20 cellular contexts compared by ENCODE assay signal in the genomic region with DNA sequence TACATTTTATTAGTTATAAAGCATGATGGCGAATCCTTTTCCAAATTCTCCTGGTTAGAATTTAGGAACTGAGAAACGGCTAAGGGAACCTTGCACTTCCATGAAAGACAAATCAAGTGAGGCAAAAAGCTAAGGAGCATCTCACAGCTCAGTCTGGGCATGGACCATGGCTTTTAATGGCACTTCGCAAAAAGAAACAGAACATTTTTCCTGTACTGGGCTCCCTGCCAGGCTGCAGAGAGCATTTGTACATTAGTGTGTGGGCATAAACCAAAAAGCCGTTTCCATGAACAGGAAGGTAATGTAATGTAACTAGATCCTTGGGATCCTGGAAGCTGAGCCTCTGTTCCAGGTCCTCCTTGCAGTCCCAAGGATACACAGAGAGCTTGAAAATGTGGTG.
DNase-seq lines count a peak whose midpoint lies in the region; ATAC-seq and TF ChIP-seq lines count a peak whose summit lies in the region.
"Had no signal": no experiment of that assay in that cellular context is flagged by ENCODE, and none has a peak within 500 bp of the region (broad histone marks: within the 10 kb centered on the region; RNA-seq: fewer than 3 reads in every experiment).

No MANE protein-coding gene starts in this region.

- no peaks in the 10 kb centered on the region for H3K79me1 ChIP-seq in trophoblast cell (ENCODE audit: low read length)

- no CpG with 5 or more reads among the region's 4 CpGs for WGBS in trophoblast cell (ENCODE audit: extremely low coverage, insufficient coverage, insufficient read length)
- 62 to 67% (median 62%) methylated on average over 4 of the region's 4 CpGs for WGBS in psoas muscle, 3 donors

- no peak overlapping the region for H3K14ac ChIP-seq in trophoblast cell (ENCODE audit: low read length)

- H4K91ac ChIP-seq in trophoblast cell (ENCODE audit: low read depth, low read length), result no peak overlapping the region

- H3K4me1 ChIP-seq in trophoblast cell (ENCODE audit: control insufficient read depth in 1 of 2, insufficient read depth in 2 of 2, low read length in 2 of 2), result no peaks in the 10 kb centered on the region
- no peaks in the 10 kb centered on the region for H3K4me1 ChIP-seq in psoas muscle
- H3K4me1 ChIP-seq: Caco-2 had no signal

- H3K4me3 ChIP-seq in trophoblast cell (ENCODE audit: low read depth, low read length) (no peak overlapping the region), psoas muscle (no peak overlapping the region)
- H3K4me3 ChIP-seq: K562 had no signal

- no peak overlapping the region for H4K12ac ChIP-seq in trophoblast cell (ENCODE audit: low read depth, low read length)

- no peak overlapping the region for H3K18ac ChIP-seq in trophoblast cell (ENCODE audit: low read length)

- no peak overlapping the region for H2AK5ac ChIP-seq in trophoblast cell (ENCODE audit: low read length)

- ATAC-seq in psoas muscle (no peak), GM18870 (IDR thresholded peaks at IDR 0.05; ENCODE audit: unreplicated experiment) (no peak)
- ATAC-seq: HCT116, K562 had no signal

- H3K36me3 ChIP-seq in trophoblast cell (ENCODE audit: control insufficient read depth in 1 of 2, insufficient read depth in 2 of 2, low read length in 2 of 2) (no peaks in the 10 kb centered on the region), psoas muscle (ENCODE audit: insufficient read depth in 1 of 2, low read depth in 1 of 2) (no peaks in the 10 kb centered on the region)

- H3K4ac ChIP-seq in trophoblast cell (ENCODE audit: low read depth, low read length), result no peak overlapping the region

- no peak overlapping the region for H3K4me2 ChIP-seq in trophoblast cell (ENCODE audit: low read length)

- peak overlapping the region; percentile 58 for H3K9ac ChIP-seq in trophoblast cell (ENCODE audit: low read length)

- intact Hi-C loops in psoas muscle (cut with DNase I), result no loop called here

- H3K27me3 ChIP-seq in trophoblast cell (ENCODE audit: insufficient read depth, low read length) (no peaks in the 10 kb centered on the region), psoas muscle (ENCODE audit: insufficient read depth in 3 of 3, low read length in 2 of 3) (no peaks in the 10 kb centered on the region)

- H3K27ac ChIP-seq in trophoblast cell (ENCODE audit: low read depth, low read length) (no peak overlapping the region), psoas muscle (no peak overlapping the region)

- H3K9me3 ChIP-seq in trophoblast cell (ENCODE audit: insufficient read depth, low read depth, low read length) (no peaks in the 10 kb centered on the region), psoas muscle (no peaks in the 10 kb centered on the region)
- H3K9me3 ChIP-seq: Caco-2 had no signal

- no peak overlapping the region for H2BK120ac ChIP-seq in trophoblast cell (ENCODE audit: insufficient read depth, low read length, poor library complexity)

- DNase-seq in HT1080 (ENCODE audit: low read depth), result peak; percentile 4
- peak; percentile 77 for DNase-seq in NCI-H1105 treated with DMSO at 0.1 percent for 48 hours (lab: John Stamatoyannopoulos, UW)
- peak; percentile 69 to 77 for DNase-seq in NCI-H446 (lab: John Stamatoyannopoulos, UW)
- no peak for DNase-seq in trophoblast cell
- no peak for DNase-seq in psoas muscle
- no peak for DNase-seq in putamen (ENCODE audit: low spot score)
- DNase-seq: ACHN; Caco-2; CD4-positive, CD25-positive, alpha-beta regulatory T cell; GF-D8; GOT3; NCI-H1436 treated with DMSO at 0.1 percent for 48 hours; NCI-H2081; NCI-H69; Right ventricle myocardium superior; SW 1271; T-helper 2 cell had no signal

- H2BK5ac ChIP-seq in trophoblast cell (ENCODE audit: low read depth, low read length, poor library complexity), result no peak overlapping the region

- H4K8ac ChIP-seq in trophoblast cell (ENCODE audit: low read depth, low read length), result no peak overlapping the region

- no peak for TF ChIP-seq CTCF in psoas muscle (IDR thresholded peaks at IDR 0.05)

- no peaks in the 10 kb centered on the region for H3K79me2 ChIP-seq in trophoblast cell (ENCODE audit: control insufficient read depth, insufficient read depth, low read length, poor library complexity)

- H2BK12ac ChIP-seq in trophoblast cell (ENCODE audit: low read length), result no peak overlapping the region

- no peak overlapping the region for H3K23ac ChIP-seq in trophoblast cell (ENCODE audit: low read length)

- no peak overlapping the region for H2AFZ ChIP-seq in trophoblast cell (ENCODE audit: insufficient read depth, low read length, poor library complexity)

Comparison
In these comparisons a context has a peak if more than half of its experiments do, and no peak if none do; other contexts are left out.
1. DNase-seq: peak in HT1080 (single experiment), NCI-H1105 treated with DMSO at 0.1 percent for 48 hours (single experiment) and NCI-H446 (2 of 2); none in trophoblast cell (0 of 2), psoas muscle (0 of 2) and putamen (single experiment).